ENCODE assay signal across 8 cellular contexts in the genomic region with DNA sequence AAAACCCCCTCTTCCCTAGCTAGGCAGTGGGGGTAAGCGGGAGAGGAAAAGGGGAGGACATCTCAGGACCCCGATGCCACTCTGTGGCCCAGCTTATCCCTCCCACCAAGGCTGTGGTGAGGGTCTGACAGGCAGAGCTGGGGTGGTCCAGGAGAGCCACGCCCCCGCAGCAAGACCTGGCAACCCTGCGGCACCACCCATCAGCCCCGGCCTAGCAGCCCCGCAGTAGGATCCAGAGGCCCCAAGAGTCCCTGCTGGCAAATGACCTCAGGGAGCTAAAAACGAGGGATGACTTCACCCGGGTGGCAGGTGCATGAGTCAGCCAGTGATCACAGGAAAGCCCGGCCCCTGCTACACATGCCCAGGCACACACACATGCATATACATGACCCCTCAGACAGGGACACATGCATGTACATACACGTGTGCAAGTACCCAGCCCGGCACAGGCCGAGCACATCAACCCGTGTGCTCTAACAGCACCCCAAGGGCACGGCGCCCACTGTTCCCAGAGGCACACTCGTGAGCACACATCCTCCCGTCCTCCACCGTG. TPM values are rescaled to one million over a fixed set of nuclear protein-coding genes. Genes with fewer than 3 reads are reported as not detected.
DNase-seq lines count a peak whose midpoint lies in the region; ATAC-seq and TF ChIP-seq lines count a peak whose summit lies in the region.

No MANE protein-coding gene starts in this region.

- no peak overlapping the region for H3K4me3 Mint-ChIP-seq in stimulated activated naive CD8-positive, alpha-beta T cell treated with anti-CD3 and anti-CD28 coated beads, Interleukin-15, amount 100 ng/mL, for 72 hours

- H3K9ac ChIP-seq in adipocyte (ENCODE audit: low read length), result no peak overlapping the region

- H3K4me1 Mint-ChIP-seq in stimulated activated naive CD8-positive, alpha-beta T cell treated with anti-CD3 and anti-CD28 coated beads, Interleukin-15, amount 100 ng/mL, for 72 hours, result no peaks in the 10 kb centered on the region

- H3K27ac ChIP-seq in right atrium auricular region, result peak overlapping the region; percentile 76 to 97

- no peak overlapping the region for H3K4me3 ChIP-seq in adipocyte (ENCODE audit: low read length)
- H3K4me3 ChIP-seq in right atrium auricular region, result no peak overlapping the region

- H3K9me3 Mint-ChIP-seq in stimulated activated naive CD8-positive, alpha-beta T cell treated with anti-CD3 and anti-CD28 coated beads, Interleukin-15, amount 100 ng/mL, for 72 hours, result no peaks in the 10 kb centered on the region

- H3K27me3 ChIP-seq in adipocyte (replicated peaks; ENCODE audit: control insufficient read depth, insufficient read depth, low read length) (no peaks in the 10 kb centered on the region), right atrium auricular region (no peaks in the 10 kb centered on the region)

- no peaks in the 10 kb centered on the region for H3K9me3 ChIP-seq in adipocyte (ENCODE audit: control insufficient read depth, low read length)
- H3K9me3 ChIP-seq in right atrium auricular region, result no peaks in the 10 kb centered on the region

- no peak for TF ChIP-seq CTCF in right atrium auricular region (IDR thresholded peaks at IDR 0.05)

- H3K27ac Mint-ChIP-seq in stimulated activated naive CD8-positive, alpha-beta T cell treated with anti-CD3 and anti-CD28 coated beads, Interleukin-15, amount 100 ng/mL, for 72 hours, result no peak overlapping the region

- H3K36me3 ChIP-seq in adipocyte (ENCODE audit: control insufficient read depth, insufficient read depth, low read length, severe bottlenecking) (no peaks in the 10 kb centered on the region), right atrium auricular region (peaks cover 24% of the 10 kb centered on the region)

- H3K4me1 ChIP-seq in adipocyte (ENCODE audit: control insufficient read depth, insufficient read depth, low read length) (no peaks in the 10 kb centered on the region), right atrium auricular region (peaks cover 0 to 49% of the 10 kb centered on the region in 2 donors)

- ATAC-seq in stimulated activated naive CD8-positive, alpha-beta T cell treated with anti-CD3 and anti-CD28 coated beads, Interleukin-15, Interleukin-2, amounts not matched to agents 100 U/mL and 50 U/mL, for 24 hours, result peak; percentile 7
- no peak for ATAC-seq in stimulated activated naive CD8-positive, alpha-beta T cell treated with anti-CD3 and anti-CD28 coated beads, Interleukin-15, amount 100 ng/mL, for 72 hours
- ATAC-seq in HG02970 (IDR thresholded peaks at IDR 0.05; ENCODE audit: low FRiP score, unreplicated experiment) (no peak), HG02973 (IDR thresholded peaks at IDR 0.05; ENCODE audit: unreplicated experiment) (no peak), GM18861 (IDR thresholded peaks at IDR 0.05; ENCODE audit: unreplicated experiment) (no peak)

- H3K27me3 Mint-ChIP-seq in stimulated activated naive CD8-positive, alpha-beta T cell treated with anti-CD3 and anti-CD28 coated beads, Interleukin-15, amount 100 ng/mL, for 72 hours, result peaks cover 13% of the 10 kb centered on the region

- DNase-seq in stimulated activated naive CD8-positive, alpha-beta T cell treated with anti-CD3 and anti-CD28 coated beads, Interleukin-15, Interleukin-2, amounts not matched to agents 100 U/mL and 50 U/mL, for 24 hours, result peak; percentile 29
- no peak for DNase-seq in stimulated activated naive CD8-positive, alpha-beta T cell treated with anti-CD3 and anti-CD28 coated beads, Interleukin-15, amount 100 ng/mL, for 72 hours
- DNase-seq in adipocyte (ENCODE audit: low read depth) (peak; percentile 51), right atrium auricular region (ENCODE audit: low spot score) (no peak), NCI-H2227 treated with DMSO at 0.1 percent for 48 hours (lab: John Stamatoyannopoulos, UW) (no peak)

RNA-seq across cellular contexts. Expression of gene ARVCF, which starts 32.3 kb away (rescaled TPM):
- total RNA-seq in right atrium auricular region, result 10 to 100 TPM; 16.7 to 35.8 TPM

RNA-seq across cellular contexts. Expression of gene TANGO2, which starts 36.6 kb away (rescaled TPM):
- total RNA-seq in right atrium auricular region, result 100 to 1,000 TPM in 1 of 2 donors, 10 to 100 TPM in 1; 95.2 to 101 TPM

RNA-seq across cellular contexts. Expression of gene TXNRD2, which starts 42.7 kb away (rescaled TPM):
- total RNA-seq in right atrium auricular region, result 10 to 100 TPM; 16.2 to 18.4 TPM

RNA-seq across cellular contexts. Expression of gene COMT, which starts 42.7 kb away (rescaled TPM):
- total RNA-seq in right atrium auricular region, result 100 to 1,000 TPM; 142 to 195 TPM

Comparison
In these comparisons a context has a peak if more than half of its experiments do, and no peak if none do; other contexts are left out.
1. DNase-seq: peak in stimulated activated naive CD8-positive, alpha-beta T cell treated with anti-CD3 and anti-CD28 coated beads, Interleukin-15, Interleukin-2, amounts not matched to agents 100 U/mL and 50 U/mL, for 24 hours (single experiment) and adipocyte (single experiment); none in stimulated activated naive CD8-positive, alpha-beta T cell treated with anti-CD3 and anti-CD28 coated beads, Interleukin-15, amount 100 ng/mL, for 72 hours (0 of 2), right atrium auricular region (single experiment) and NCI-H2227 treated with DMSO at 0.1 percent for 48 hours (single experiment).